ENCODE assay signal across 8 cellular contexts in genomic region chr19:1252818-1253513, GRCh38. TPM values are rescaled to one million over a fixed set of nuclear protein-coding genes. Genes with fewer than 3 reads are reported as not detected.
DNase-seq lines count a peak whose midpoint lies in the region; ATAC-seq and TF ChIP-seq lines count a peak whose summit lies in the region.

No MANE protein-coding gene starts in this region.

- peaks cover 73% of the 10 kb centered on the region for H3K36me3 ChIP-seq in WERI-Rb-1

- no peaks in the 10 kb centered on the region for H3K27me3 Mint-ChIP-seq in central memory CD8-positive, alpha-beta T cell

- no peak for TF ChIP-seq CTCF in WERI-Rb-1 (IDR thresholded peaks at IDR 0.05; ENCODE audit: low read depth, low read length)

- H3K4me1 Mint-ChIP-seq in central memory CD8-positive, alpha-beta T cell: peaks cover 21% of the 10 kb centered on the region

- H3K9me3 Mint-ChIP-seq in central memory CD8-positive, alpha-beta T cell: no peaks in the 10 kb centered on the region

- peak overlapping the region; percentile 94 for H3K4me3 Mint-ChIP-seq in central memory CD8-positive, alpha-beta T cell

- H3K27ac Mint-ChIP-seq in central memory CD8-positive, alpha-beta T cell (ENCODE audit: low read depth): peak overlapping the region; percentile 93

- H3K4me3 ChIP-seq in WERI-Rb-1 (ENCODE audit: low read depth, low read length): no peak overlapping the region

- H3K27ac ChIP-seq in WERI-Rb-1: peak overlapping the region; percentile 16; the same call in 1 of the 2 replicates

- ATAC-seq in central memory CD8-positive, alpha-beta T cell (replicated peaks; ENCODE audit: extremely low read depth, poor library complexity, severe bottlenecking): peak; percentile 31
- ATAC-seq in left lobe of liver: peak; percentile 8
- no peak for ATAC-seq in HG03139 (IDR thresholded peaks at IDR 0.05; ENCODE audit: unreplicated experiment)

- DNase-seq in Daoy (ENCODE audit: low read depth) (peak; percentile 97), MV-4-11 (lab: John Stamatoyannopoulos, UW) (peak; percentile 99), WERI-Rb-1 (no peak), left lobe of liver (ENCODE audit: low spot score) (peak; percentile 82), COLO829 (ENCODE audit: low spot score) (no peak)
- peak; percentile 57 to 80 for DNase-seq in central memory CD8-positive, alpha-beta T cell (ENCODE audit: low spot score in 2 of 2)
- DNase-seq in stimulated activated CD4-positive, alpha-beta T cell treated with anti-CD3 and anti-CD28 coated beads, Interleukin-4, amount 100 ng/mL, for 24 hours: peak; percentile 76

- H3K27me3 ChIP-seq in WERI-Rb-1 (ENCODE audit: insufficient read depth, low read depth, severe bottlenecking): no peaks in the 10 kb centered on the region

- H3K36me3 Mint-ChIP-seq in central memory CD8-positive, alpha-beta T cell (ENCODE audit: insufficient read depth): peaks cover 73% of the 10 kb centered on the region

- no peaks in the 10 kb centered on the region for H3K9me3 ChIP-seq in WERI-Rb-1 (ENCODE audit: severe bottlenecking)

RNA-seq across cellular contexts. Expression of gene MIDN, which starts 4.6 kb away (rescaled TPM):
- total RNA-seq in Daoy (2014; rRNA removed; shearing (Covaris generic)): 8.7 and 14.3 TPM in 2 replicates
- 51.7 TPM for total RNA-seq in left lobe of liver

RNA-seq across cellular contexts. Expression of gene ATP5F1D, which starts 11.4 kb away (rescaled TPM):
- total RNA-seq in Daoy (2014; rRNA removed; shearing (Covaris generic)): 41.4 and 82.8 TPM in 2 replicates
- total RNA-seq in left lobe of liver: 282 TPM

RNA-seq across cellular contexts. Expression of gene CBARP, which starts 15.2 kb away (rescaled TPM):
- 0.86 and 1.8 TPM in 2 replicates for total RNA-seq in Daoy (2014; rRNA removed; shearing (Covaris generic))
- 0.38 TPM for total RNA-seq in left lobe of liver

RNA-seq across cellular contexts. Expression of gene CIRBP, which starts 16.2 kb away (rescaled TPM):
- 234 and 288 TPM in 2 replicates for total RNA-seq in Daoy (2014; rRNA removed; shearing (Covaris generic))
- total RNA-seq in left lobe of liver: 125 TPM

RNA-seq across cellular contexts. Expression of gene FAM174C, which starts 22.4 kb away (rescaled TPM):
- 59.0 and 104 TPM in 2 replicates for total RNA-seq in Daoy (2014; rRNA removed; shearing (Covaris generic))
- 48.0 TPM for total RNA-seq in left lobe of liver

Comparison
In these comparisons a context has a peak if more than half of its experiments do, and no peak if none do; other contexts are left out.
1. DNase-seq: peak in Daoy (single experiment), MV-4-11 (single experiment), central memory CD8-positive, alpha-beta T cell (2 of 2), left lobe of liver (single experiment) and stimulated activated CD4-positive, alpha-beta T cell treated with anti-CD3 and anti-CD28 coated beads, Interleukin-4, amount 100 ng/mL, for 24 hours (single experiment); none in WERI-Rb-1 (single experiment) and COLO829 (single experiment).